In the genomic region with DNA sequence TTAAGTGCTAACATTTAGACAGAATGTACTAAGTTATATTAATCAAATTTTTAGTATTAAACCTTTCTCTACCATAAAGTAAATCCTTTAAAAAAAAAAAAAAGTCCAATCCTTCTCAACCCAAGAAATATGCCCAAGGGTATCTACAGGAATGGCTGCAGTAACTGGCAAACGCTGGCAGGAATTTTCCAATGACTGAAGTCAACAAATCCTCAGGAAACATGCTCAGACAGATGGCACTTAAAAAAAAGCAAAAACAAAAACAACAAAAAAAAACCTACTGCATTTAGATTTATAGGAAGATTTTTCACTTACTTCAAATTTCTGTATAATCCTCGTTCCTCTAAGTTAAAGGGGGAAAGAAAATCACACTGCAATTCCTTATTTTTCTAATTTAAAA, we compare ENCODE assay signal across 12 cellular contexts. TPM values are rescaled to one million over a fixed set of nuclear protein-coding genes. Genes with fewer than 3 reads are reported as not detected.
DNase-seq lines count a peak whose midpoint lies in the region; ATAC-seq, FAIRE-seq and TF ChIP-seq lines count a peak whose summit lies in the region.
"Had no signal": no experiment of that assay in that cellular context is flagged by ENCODE, and none has a peak within 500 bp of the region (broad histone marks: within the 10 kb centered on the region; RNA-seq: fewer than 3 reads in every experiment).

No MANE protein-coding gene starts in this region.

- no peak for ATAC-seq in activated CD8-positive, alpha-beta memory T cell treated with anti-CD3 and anti-CD28 coated beads, Interleukin-2, amount 10 ng/mL, durations not matched to agents 7 days and 5 days

- no peak overlapping the region for H3K4me3 Mint-ChIP-seq in neural progenitor cell
- no peak overlapping the region for H3K4me3 Mint-ChIP-seq in activated CD8-positive, alpha-beta memory T cell treated with anti-CD3 and anti-CD28 coated beads, Interleukin-2, amount 10 ng/mL, durations not matched to agents 7 days and 5 days
- H3K4me3 Mint-ChIP-seq: B cell had no signal

- in situ Hi-C loops in GM13977 (cut with MboI; ENCODE audit: low pct_unique_long_range_greater_than_20kb, low sequenced_read_pairs, unreplicated experiment): no loop called here

- H3K27ac ChIP-seq in 22Rv1 (peak overlapping the region; percentile 81), endothelial cell of umbilical vein (ENCODE audit: insufficient read depth, low read depth, low read length) (no peak overlapping the region), neural progenitor cell (no peak overlapping the region)

- CTCF ChIA-PET in endothelial cell of umbilical vein (lab: Charles Lee): interaction anchor here (1.1 kb wide), 1 partner anchor 10 kb away, joined by 7 read pairs; no protein-coding TSS in a partner anchor
- CTCF ChIA-PET in activated CD8-positive, alpha-beta memory T cell treated with anti-CD3 and anti-CD28 coated beads, Interleukin-2, amount 10 ng/mL, durations not matched to agents 7 days and 5 days (lab: Charles Lee): no interaction called here

- H3K36me3 ChIP-seq in endothelial cell of umbilical vein (ENCODE audit: control insufficient read depth in 2 of 2, extremely low read depth in 1 of 2, insufficient read depth in 2 of 2, low read length in 2 of 2) (no peaks in the 10 kb centered on the region), neural progenitor cell (no peaks in the 10 kb centered on the region)

- peaks cover 8% of the 10 kb centered on the region for H3K36me3 Mint-ChIP-seq in neural progenitor cell
- no peaks in the 10 kb centered on the region for H3K36me3 Mint-ChIP-seq in activated CD8-positive, alpha-beta memory T cell treated with anti-CD3 and anti-CD28 coated beads, Interleukin-2, amount 10 ng/mL, durations not matched to agents 7 days and 5 days

- no peak overlapping the region for H3K27ac Mint-ChIP-seq in neural progenitor cell
- no peak overlapping the region for H3K27ac Mint-ChIP-seq in activated CD8-positive, alpha-beta memory T cell treated with anti-CD3 and anti-CD28 coated beads, Interleukin-2, amount 10 ng/mL, durations not matched to agents 7 days and 5 days
- H3K27ac Mint-ChIP-seq: B cell had no signal

- POLR2A ChIA-PET in endothelial cell of umbilical vein (lab: Charles Lee): no interaction called here

- H3K9me3 ChIP-seq in endothelial cell of umbilical vein (replicated peaks; ENCODE audit: control insufficient read depth, insufficient read depth, low read length) (no peaks in the 10 kb centered on the region), neural progenitor cell (ENCODE audit: low read depth) (no peaks in the 10 kb centered on the region)
- H3K9me3 ChIP-seq: mucosa of descending colon had no signal

- H3K4me3 ChIP-seq in endothelial cell of umbilical vein (replicated peaks in 1 of 3; ENCODE audit: insufficient read depth in 1 of 3, low read depth in 1 of 3, low read length in 3 of 3) (no peak overlapping the region), neural progenitor cell (no peak overlapping the region)
- H3K4me3 ChIP-seq: mucosa of descending colon had no signal

- no TSS peak for BruUV-seq in endothelial cell of umbilical vein (replicated peaks; lab: Mats Ljungman, UMichigan)

- TF ChIP-seq POLR2A in endothelial cell of umbilical vein (IDR thresholded peaks at IDR 0.05; ENCODE audit: low read depth, low read length): no peak

- no peak overlapping the region for H3K9ac ChIP-seq in endothelial cell of umbilical vein (replicated peaks; ENCODE audit: extremely low read depth, insufficient read depth, low read length)
- H3K9ac ChIP-seq in neural progenitor cell: no peak overlapping the region

- intact Hi-C loops in endothelial cell of umbilical vein (cut with micrococcal nuclease): no loop called here

- no peaks in the 10 kb centered on the region for H4K20me1 ChIP-seq in endothelial cell of umbilical vein (replicated peaks; ENCODE audit: control insufficient read depth, extremely low read depth, insufficient read depth, low read length)
- no peaks in the 10 kb centered on the region for H4K20me1 ChIP-seq in neural progenitor cell (ENCODE audit: low read depth)

- H3K4me2 ChIP-seq in endothelial cell of umbilical vein (ENCODE audit: insufficient read depth, low read length) (no peak overlapping the region), neural progenitor cell (peak overlapping the region; percentile 51)

- H3K27me3 ChIP-seq in endothelial cell of umbilical vein (ENCODE audit: control insufficient read depth in 2 of 2, insufficient read depth in 2 of 2, low read length in 2 of 2): no peaks in the 10 kb centered on the region
- no peaks in the 10 kb centered on the region for H3K27me3 ChIP-seq in neural progenitor cell

- peaks cover 5% of the 10 kb centered on the region for H3K9me3 Mint-ChIP-seq in neural progenitor cell
- no peaks in the 10 kb centered on the region for H3K9me3 Mint-ChIP-seq in activated CD8-positive, alpha-beta memory T cell treated with anti-CD3 and anti-CD28 coated beads, Interleukin-2, amount 10 ng/mL, durations not matched to agents 7 days and 5 days (ENCODE audit: low read depth)

- H3K9me1 ChIP-seq in endothelial cell of umbilical vein (replicated peaks; ENCODE audit: control insufficient read depth, extremely low read depth, insufficient read depth, low read length): no peaks in the 10 kb centered on the region

- TF ChIP-seq CTCF in 22Rv1 (IDR thresholded peaks at IDR 0.05) (no peak), endothelial cell of umbilical vein (IDR thresholded peaks at IDR 0.05; ENCODE audit: extremely low read depth in 1 of 2, insufficient read depth in 1 of 2, low read depth in 1 of 2, low read length in 2 of 2) (no peak), neural progenitor cell (IDR thresholded peaks at IDR 0.05) (no peak), GM13977 (IDR thresholded peaks at IDR 0.05; ENCODE audit: extremely low read depth, insufficient read depth, missing control alignments) (no peak)

- H3K79me2 ChIP-seq in endothelial cell of umbilical vein (ENCODE audit: control insufficient read depth, insufficient read depth, low read length) (peaks cover 4% of the 10 kb centered on the region), neural progenitor cell (ENCODE audit: low read depth) (peaks cover 21% of the 10 kb centered on the region)

- DNase-seq in RCC 7860 (ENCODE audit: low spot score): no peak
- peak; percentile 53 for DNase-seq in endothelial cell of umbilical vein (ENCODE audit: low read depth, low spot score)
- DNase-seq in neural progenitor cell (ENCODE audit: low spot score): no peak
- DNase-seq in GM13977 (ENCODE audit: low spot score): no peak
- no peak for DNase-seq in activated CD8-positive, alpha-beta memory T cell treated with anti-CD3 and anti-CD28 coated beads, Interleukin-2, amount 10 ng/mL, durations not matched to agents 7 days and 5 days
- DNase-seq in NCI-H2029 (lab: John Stamatoyannopoulos, UW): no peak
- DNase-seq in DMS79 (lab: John Stamatoyannopoulos, UW): no peak
- DNase-seq: activated CD4-positive, CD25-positive, alpha-beta regulatory T cell; activated naive CD4-positive, alpha-beta T cell had no signal

- FAIRE-seq in RCC 7860 (lab: Jason Lieb, UNC) (peak; percentile 7), endothelial cell of umbilical vein (lab: Jason Lieb, UNC) (no peak)

- peaks cover 2% of the 10 kb centered on the region for H3K27me3 Mint-ChIP-seq in neural progenitor cell (ENCODE audit: insufficient read depth, low read depth)
- H3K27me3 Mint-ChIP-seq in activated CD8-positive, alpha-beta memory T cell treated with anti-CD3 and anti-CD28 coated beads, Interleukin-2, amount 10 ng/mL, durations not matched to agents 7 days and 5 days: peaks cover 12% of the 10 kb centered on the region
- H3K27me3 Mint-ChIP-seq: B cell had no signal

- H3K4me1 ChIP-seq in endothelial cell of umbilical vein (ENCODE audit: control insufficient read depth, extremely low read depth, insufficient read depth, low read length): peaks cover 37% of the 10 kb centered on the region
- H3K4me1 ChIP-seq in neural progenitor cell: peaks cover 34% of the 10 kb centered on the region

- peaks cover 28% of the 10 kb centered on the region for H3K4me1 Mint-ChIP-seq in neural progenitor cell
- peaks cover 27% of the 10 kb centered on the region for H3K4me1 Mint-ChIP-seq in activated CD8-positive, alpha-beta memory T cell treated with anti-CD3 and anti-CD28 coated beads, Interleukin-2, amount 10 ng/mL, durations not matched to agents 7 days and 5 days
- H3K4me1 Mint-ChIP-seq: B cell had no signal

- no peak overlapping the region for H2AFZ ChIP-seq in endothelial cell of umbilical vein (ENCODE audit: low read depth, low read length)
- H2AFZ ChIP-seq in neural progenitor cell (replicated peaks): no peak overlapping the region

- dilution Hi-C loops in endothelial cell of umbilical vein (cut with MboI; ENCODE audit: extremely low pct_ligation_motif_present, low sequenced_read_pairs): no loop called here

- peaks cover 21% of the 10 kb centered on the region for H3F3A ChIP-seq in neural progenitor cell (ENCODE audit: low read depth)

TF ChIP-seq in endothelial cell of umbilical vein, 7 proteins besides CTCF, POLR2A, EP300 and RAD21:
- no peak for TF ChIP-seq JUN (IDR thresholded peaks at IDR 0.05; ENCODE audit: borderline replicate concordance, insufficient read depth, insufficient read length, low read depth)
- TF ChIP-seq, protein P1, sequence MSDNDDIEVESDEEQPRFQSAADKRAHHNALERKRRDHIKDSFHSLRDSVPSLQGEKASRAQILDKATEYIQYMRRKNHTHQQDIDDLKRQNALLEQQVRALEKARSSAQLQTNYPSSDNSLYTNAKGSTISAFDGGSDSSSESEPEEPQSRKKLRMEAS (IDR thresholded peaks at IDR 0.05; ENCODE audit: insufficient read depth, insufficient read length): no peak
- TF ChIP-seq POLR2AphosphoS5 (IDR thresholded peaks at IDR 0.05; ENCODE audit: insufficient read depth, low read depth, low read length): no peak
- no peak for TF ChIP-seq EZH2 (IDR thresholded peaks at IDR 0.05; ENCODE audit: borderline replicate concordance, low read depth, low read length, severe bottlenecking)
- no peak for TF ChIP-seq MYC (IDR thresholded peaks at IDR 0.05; ENCODE audit: low read depth, low read length)
- no peak for TF ChIP-seq GATA2 (IDR thresholded peaks at IDR 0.05; ENCODE audit: insufficient read depth, insufficient read length, low read depth, low read length)
- no peak for TF ChIP-seq FOS (IDR thresholded peaks at IDR 0.05; ENCODE audit: borderline replicate concordance, insufficient read depth, low read length)

RNA-seq across cellular contexts. Expression of gene SVIL, which starts 0.7 kb away (rescaled TPM):
- 70.7 and 85.1 TPM in 2 replicates for total RNA-seq in endothelial cell of umbilical vein
- 11.5 and 22.6 TPM in 2 replicates for polyA plus RNA-seq in endothelial cell of umbilical vein
- 17.7 and 19.2 TPM in 2 replicates for polyA plus RNA-seq in endothelial cell of umbilical vein (2011; cell fraction: cytosol; rRNA removed)
- 87.3 and 95.1 TPM in 2 replicates for polyA plus RNA-seq in endothelial cell of umbilical vein (2011; cell fraction: nucleus; rRNA removed)
- 62.1 and 77.9 TPM in 2 replicates for polyA plus RNA-seq in endothelial cell of umbilical vein (2012)
- polyA minus RNA-seq in endothelial cell of umbilical vein: 63.0 and 95.0 TPM in 2 replicates
- polyA minus RNA-seq in endothelial cell of umbilical vein (2011; cell fraction: cytosol; rRNA and poly(A)+ RNA removed): 9.1 TPM
- polyA minus RNA-seq in endothelial cell of umbilical vein (2011; cell fraction: nucleus; rRNA and poly(A)+ RNA removed): 106 and 130 TPM in 2 replicates
- 21.6 and 25.1 TPM in 2 replicates for total RNA-seq in neural progenitor cell (ENCODE audit: low replicate concordance)
- 1 to 10 TPM; 1.0 to 3.7 TPM for total RNA-seq in activated CD8-positive, alpha-beta memory T cell treated with anti-CD3 and anti-CD28 coated beads, Interleukin-2, amount 10 ng/mL, durations not matched to agents 7 days and 5 days
